ENCODE assay signal across 14 cellular contexts in genomic region chr7:70837589-70837988, GRCh38.
DNase-seq lines count a peak whose midpoint lies in the region; ATAC-seq and TF ChIP-seq lines count a peak whose summit lies in the region.
"Had no signal": no experiment of that assay in that cellular context is flagged by ENCODE, and none has a peak within 500 bp of the region (broad histone marks: within the 10 kb centered on the region; RNA-seq: fewer than 3 reads in every experiment).

No MANE protein-coding gene starts in this region.

- H3K9me3 ChIP-seq in WERI-Rb-1 (ENCODE audit: severe bottlenecking) (peaks cover 5% of the 10 kb centered on the region), esophagus muscularis mucosa (no peaks in the 10 kb centered on the region), adrenal gland (replicated peaks in 1 of 3) (no peaks in the 10 kb centered on the region), Caco-2 (no peaks in the 10 kb centered on the region)
- H3K9me3 ChIP-seq: HAP-1 had no signal

- BruUV-seq in Caco-2 (replicated peaks; lab: Mats Ljungman, UMichigan): no TSS peak

- H3K4me1 ChIP-seq in esophagus muscularis mucosa: no peaks in the 10 kb centered on the region
- no peaks in the 10 kb centered on the region for H3K4me1 ChIP-seq in adrenal gland (replicated peaks in 1 of 2)
- no peaks in the 10 kb centered on the region for H3K4me1 ChIP-seq in Caco-2
- H3K4me1 ChIP-seq: HAP-1 had no signal

- ATAC-seq in GM21515 (IDR thresholded peaks at IDR 0.05; ENCODE audit: unreplicated experiment): no peak

- 84% methylated on average over 4 of the region's 4 CpGs for WGBS in esophagus muscularis mucosa
- 76 to 89% (median 77%) methylated on average over 4 of the region's 4 CpGs for WGBS in adrenal gland, 4 donors

- DNase-seq in WERI-Rb-1 (peak; percentile 49), esophagus muscularis mucosa (ENCODE audit: extremely low spot score) (peak; percentile 31), osteocyte (ENCODE audit: extremely low spot score, unreplicated experiment) (peak; percentile 72), adrenal gland (no peak), Caco-2 (no peak)
- DNase-seq: C1 segment of cervical spinal cord; CD4-positive, alpha-beta memory T cell; COR-L47; DMS153; DND-41; GM23248; HFFc6 had no signal

- TF ChIP-seq POLR2A in esophagus muscularis mucosa (IDR thresholded peaks at IDR 0.05; ENCODE audit: low read depth): no peak
- TF ChIP-seq POLR2A in adrenal gland (IDR thresholded peaks at IDR 0.05): no peak

- H3K36me3 ChIP-seq in WERI-Rb-1 (no peaks in the 10 kb centered on the region), esophagus muscularis mucosa (no peaks in the 10 kb centered on the region), adrenal gland (replicated peaks in 1 of 2) (no peaks in the 10 kb centered on the region), Caco-2 (ENCODE audit: control insufficient read depth, insufficient read depth, low read length) (no peaks in the 10 kb centered on the region)
- H3K36me3 ChIP-seq: HAP-1 had no signal

- H3K27me3 ChIP-seq in WERI-Rb-1 (ENCODE audit: insufficient read depth, low read depth, severe bottlenecking) (no peaks in the 10 kb centered on the region), esophagus muscularis mucosa (no peaks in the 10 kb centered on the region), adrenal gland (peaks cover 6% of the 10 kb centered on the region), Caco-2 (replicated peaks; ENCODE audit: control insufficient read depth, insufficient read depth, low read length) (no peaks in the 10 kb centered on the region)

- POLR2A ChIA-PET in Caco-2 (lab: Charles Lee): no interaction called here

- H3K27ac ChIP-seq in WERI-Rb-1 (no peak overlapping the region), esophagus muscularis mucosa (replicated peaks in 1 of 4) (no peak overlapping the region), adrenal gland (no peak overlapping the region)
- H3K27ac ChIP-seq: GM23248 had no signal

- H3K4me1 Mint-ChIP-seq in osteocyte (ENCODE audit: unreplicated experiment): no peaks in the 10 kb centered on the region
- no peaks in the 10 kb centered on the region for H3K4me1 Mint-ChIP-seq in Caco-2 (ENCODE audit: low read depth, unreplicated experiment)
- H3K4me1 Mint-ChIP-seq: CD4-positive, alpha-beta memory T cell had no signal

- no peak overlapping the region for H3K27ac Mint-ChIP-seq in osteocyte (ENCODE audit: unreplicated experiment)
- H3K27ac Mint-ChIP-seq in Caco-2 (ENCODE audit: unreplicated experiment): no peak overlapping the region
- H3K27ac Mint-ChIP-seq: CD4-positive, alpha-beta memory T cell; HFFc6 had no signal

- no peaks in the 10 kb centered on the region for H3K9me3 Mint-ChIP-seq in osteocyte (ENCODE audit: unreplicated experiment)
- peaks cover 9% of the 10 kb centered on the region for H3K9me3 Mint-ChIP-seq in Caco-2 (ENCODE audit: unreplicated experiment)

- H3K4me3 Mint-ChIP-seq in osteocyte (ENCODE audit: unreplicated experiment) (no peak overlapping the region), Caco-2 (ENCODE audit: unreplicated experiment) (no peak overlapping the region)
- H3K4me3 Mint-ChIP-seq: CD4-positive, alpha-beta memory T cell; HFFc6 had no signal

- no peak for TF ChIP-seq EP300 in esophagus muscularis mucosa (IDR thresholded peaks at IDR 0.05)

- TF ChIP-seq CTCF in WERI-Rb-1 (IDR thresholded peaks at IDR 0.05; ENCODE audit: low read depth, low read length) (no peak), esophagus muscularis mucosa (IDR thresholded peaks at IDR 0.05) (no peak), osteocyte (IDR thresholded peaks at IDR 0.05) (no peak), adrenal gland (IDR thresholded peaks at IDR 0.05) (no peak), Caco-2 (IDR thresholded peaks at IDR 0.05; ENCODE audit: insufficient read depth in 1 of 2, low read depth in 1 of 2, low read length in 1 of 2, severe bottlenecking in 1 of 2, unreplicated experiment in 1 of 2) (no peak)

- H3K36me3 Mint-ChIP-seq in osteocyte (ENCODE audit: unreplicated experiment) (no peaks in the 10 kb centered on the region), Caco-2 (ENCODE audit: insufficient read depth, unreplicated experiment) (no peaks in the 10 kb centered on the region)
- H3K36me3 Mint-ChIP-seq: CD4-positive, alpha-beta memory T cell had no signal

- CTCF ChIA-PET in Caco-2 (lab: Charles Lee): no interaction called here

- H3K4me3 ChIP-seq in WERI-Rb-1 (ENCODE audit: low read depth, low read length): no peak overlapping the region
- no peak overlapping the region for H3K4me3 ChIP-seq in esophagus muscularis mucosa
- no peak overlapping the region for H3K4me3 ChIP-seq in adrenal gland
- no peak overlapping the region for H3K4me3 ChIP-seq in Caco-2 (ENCODE audit: low read depth, low read length)
- H3K4me3 ChIP-seq: GM23248, HAP-1 had no signal

- peaks cover 11% of the 10 kb centered on the region for H3K27me3 Mint-ChIP-seq in osteocyte (ENCODE audit: unreplicated experiment)
- H3K27me3 Mint-ChIP-seq in Caco-2 (ENCODE audit: insufficient read depth, unreplicated experiment): no peaks in the 10 kb centered on the region

- intact Hi-C loops in esophagus muscularis mucosa (cut with DNase I): no loop called here
- intact Hi-C loops in adrenal gland (cut with DNase I): no loop called here
- intact Hi-C loops in Caco-2 (cut with micrococcal nuclease; ENCODE audit: unreplicated experiment): no loop called here

Comparison
In these comparisons a context has a peak if more than half of its experiments do, and no peak if none do; other contexts are left out.
1. DNase-seq: peak in WERI-Rb-1 (single experiment), esophagus muscularis mucosa (single experiment) and osteocyte (single experiment); none in adrenal gland (0 of 7) and Caco-2 (0 of 2).